In genomic region chr17:42518046-42518754, GRCh38 we compare ENCODE assay signal across 9 cellular contexts. TPM values are rescaled to one million over a fixed set of nuclear protein-coding genes. Genes with fewer than 3 reads are reported as not detected.
A peak's percentile ranks its signal among the peaks of the same experiment; 100 is the strongest.
DNase-seq lines count a peak whose midpoint lies in the region; ATAC-seq and TF ChIP-seq lines count a peak whose summit lies in the region.
"Had no signal": no experiment of that assay in that cellular context is flagged by ENCODE, and none has a peak within 500 bp of the region (broad histone marks: within the 10 kb centered on the region; RNA-seq: fewer than 3 reads in every experiment).

No MANE protein-coding gene starts in this region.

- no peaks in the 10 kb centered on the region for H3K9me3 ChIP-seq in liver (ENCODE audit: control insufficient read depth in 4 of 4, low read length in 3 of 4)
- H3K9me3 ChIP-seq in tibial artery = no peaks in the 10 kb centered on the region

- peaks cover 18% of the 10 kb centered on the region for H3K36me3 Mint-ChIP-seq in MCF 10A (ENCODE audit: insufficient read depth, unreplicated experiment)
- H3K36me3 Mint-ChIP-seq in T-helper 2 cell treated with Interferon-gamma antibody and Interleukin-4, amounts not matched to agents 5 μg/mL and 100 μg/mL, for 36 hours (ENCODE audit: low read depth) = no peaks in the 10 kb centered on the region

- TF ChIP-seq CTCF in MCF 10A (IDR thresholded peaks at IDR 0.05; ENCODE audit: unreplicated experiment) = no peak
- TF ChIP-seq CTCF in liver (IDR thresholded peaks at IDR 0.05; ENCODE audit: low read depth, low read length, missing input control) = no peak
- no peak for TF ChIP-seq CTCF in tibial artery (IDR thresholded peaks at IDR 0.05)

- TF ChIP-seq RAD21 in liver (IDR thresholded peaks at IDR 0.05) = no peak

- H3K27ac ChIP-seq in liver (ENCODE audit: low read depth in 1 of 2, low read length in 2 of 2) (peak overlapping the region; percentile 79 to 90), tibial artery (peak overlapping the region; percentile 92)

- POLR2A ChIA-PET in MCF 10A (lab: Yijun Ruan, JAX) = interaction anchor here (0.7 to 4.1 kb wide), 20 partner anchors 9 to 388 kb away, joined by 3 to 48 read pairs (median 6); partner anchors contain the start of genes ATP6V0A1, BECN1, CAVIN1 and NAGLU

- 61% methylated on average over 9 of the region's 9 CpGs for WGBS in liver

- H3K36me3 ChIP-seq in liver (ENCODE audit: control insufficient read depth in 4 of 4, insufficient read depth in 3 of 4, low read depth in 1 of 4, low read length in 3 of 4) (peaks cover 0 to 12% (median 7%) of the 10 kb centered on the region in 4 donors), tibial artery (peaks cover 0 to 34% (median 16%) of the 10 kb centered on the region in 3 donors)

- H3K4me1 Mint-ChIP-seq in MCF 10A (ENCODE audit: insufficient read depth, unreplicated experiment) = peaks cover 46% of the 10 kb centered on the region
- peaks cover 3% of the 10 kb centered on the region for H3K4me1 Mint-ChIP-seq in T-helper 2 cell treated with Interferon-gamma antibody and Interleukin-4, amounts not matched to agents 5 μg/mL and 100 μg/mL, for 36 hours (ENCODE audit: low read depth)

- ATAC-seq in HG03460 (IDR thresholded peaks at IDR 0.05; ENCODE audit: unreplicated experiment) (no peak), GM21515 (IDR thresholded peaks at IDR 0.05; ENCODE audit: unreplicated experiment) (no peak)

- CTCF ChIA-PET in MCF 10A (lab: Yijun Ruan, JAX) = interaction anchor here (0.6 to 3.1 kb wide), 33 partner anchors 10 to 605 kb away, joined by 3 to 24 read pairs (median 4); no protein-coding TSS in a partner anchor

- peak overlapping the region; percentile 63 for H3K4me3 Mint-ChIP-seq in MCF 10A (ENCODE audit: unreplicated experiment)
- H3K4me3 Mint-ChIP-seq in T-helper 2 cell treated with Interferon-gamma antibody and Interleukin-4, amounts not matched to agents 5 μg/mL and 100 μg/mL, for 36 hours = no peak overlapping the region
- H3K4me3 Mint-ChIP-seq: activated B cell treated with CpG ODN at 0.5 μM for 24 hours had no signal

- H3K9ac ChIP-seq in liver (ENCODE audit: low read depth in 1 of 2, low read length in 2 of 2) = peak overlapping the region in 1 of 2 donors; percentile 36

- no peaks in the 10 kb centered on the region for H3K27me3 Mint-ChIP-seq in MCF 10A (ENCODE audit: insufficient read depth, unreplicated experiment)
- H3K27me3 Mint-ChIP-seq in T-helper 2 cell treated with Interferon-gamma antibody and Interleukin-4, amounts not matched to agents 5 μg/mL and 100 μg/mL, for 36 hours (ENCODE audit: low read depth) = peaks cover 8% of the 10 kb centered on the region
- H3K27me3 Mint-ChIP-seq: activated B cell treated with CpG ODN at 0.5 μM for 24 hours had no signal

- H3K27me3 ChIP-seq in liver (ENCODE audit: control insufficient read depth in 4 of 4, insufficient read depth in 4 of 4, low read length in 3 of 4) = no peaks in the 10 kb centered on the region
- H3K27me3 ChIP-seq in tibial artery = no peaks in the 10 kb centered on the region

- TSS peak; percentile 72 for BruUV-seq in MCF 10A (replicated peaks; lab: Mats Ljungman, UMichigan)

- H3K4me1 ChIP-seq in liver (ENCODE audit: control insufficient read depth in 4 of 4, insufficient read depth in 4 of 4, low read length in 3 of 4) = peaks cover 4 to 41% (median 25%) of the 10 kb centered on the region in 4 donors
- H3K4me1 ChIP-seq in tibial artery = peaks cover 18 to 90% (median 77%) of the 10 kb centered on the region in 4 donors

- intact Hi-C loops in MCF 10A (cut with micrococcal nuclease) (loop anchor here (1.0 kb wide), 1 partner anchor 111 kb away; no protein-coding TSS in a partner anchor), tibial artery (cut with DNase I; ENCODE audit: low total_unique reads) (loop anchor here (5.0 kb wide), 2 partner anchors 111 to 196 kb away; no protein-coding TSS in a partner anchor)

- H3K4me3 ChIP-seq in liver (ENCODE audit: low read depth in 1 of 3, low read length in 3 of 3) (no peak overlapping the region), tibial artery (no peak overlapping the region)

- H3K9me3 Mint-ChIP-seq in MCF 10A (ENCODE audit: unreplicated experiment) = no peaks in the 10 kb centered on the region
- H3K9me3 Mint-ChIP-seq in T-helper 2 cell treated with Interferon-gamma antibody and Interleukin-4, amounts not matched to agents 5 μg/mL and 100 μg/mL, for 36 hours = no peaks in the 10 kb centered on the region
- H3K9me3 Mint-ChIP-seq: activated B cell treated with CpG ODN at 0.5 μM for 24 hours had no signal

- DNase-seq in SKM-1 treated with dmso at 0.1 percent for 144 hours (lab: John Stamatoyannopoulos, UW; ENCODE audit: unreplicated experiment) = peak; percentile 33
- DNase-seq in SKM-1 (lab: John Stamatoyannopoulos, UW; ENCODE audit: unreplicated experiment) = no peak
- DNase-seq in MCF 10A (ENCODE audit: unreplicated experiment) = peak; percentile 95
- DNase-seq in tibial artery = peak; percentile 94 to 95
- no peak for DNase-seq in T-helper 2 cell treated with Interferon-gamma antibody and Interleukin-4, amounts not matched to agents 5 μg/mL and 100 μg/mL, for 36 hours (ENCODE audit: low spot score)

- peak overlapping the region; percentile 98 for H3K27ac Mint-ChIP-seq in MCF 10A (ENCODE audit: low read depth, unreplicated experiment)
- H3K27ac Mint-ChIP-seq in T-helper 2 cell treated with Interferon-gamma antibody and Interleukin-4, amounts not matched to agents 5 μg/mL and 100 μg/mL, for 36 hours = no peak overlapping the region
- H3K27ac Mint-ChIP-seq: activated B cell treated with CpG ODN at 0.5 μM for 24 hours had no signal

TF ChIP-seq in liver, 16 proteins besides CTCF, POLR2A, EP300 and RAD21 (continues in another document):
- TF ChIP-seq REST (IDR thresholded peaks at IDR 0.05) = no peak
- TF ChIP-seq MAX (IDR thresholded peaks at IDR 0.05) = no peak
- TF ChIP-seq FOXA2 (IDR thresholded peaks at IDR 0.05) = no peak
- no peak for TF ChIP-seq ATF3 (IDR thresholded peaks at IDR 0.05)
- no peak for TF ChIP-seq HNF4G (IDR thresholded peaks at IDR 0.05)
- peak; percentile 7 for TF ChIP-seq NR2F2 (IDR thresholded peaks at IDR 0.05)
- no peak for TF ChIP-seq HNF4A (conservative IDR thresholded peaks at IDR 0.05)
- TF ChIP-seq EGR1 (IDR thresholded peaks at IDR 0.05; ENCODE audit: low read depth in 2 of 2) = no peak
- TF ChIP-seq GABPA (IDR thresholded peaks at IDR 0.05 in 1 of 2, conservative IDR thresholded peaks at IDR 0.05 in 1 of 2) = no peak
- TF ChIP-seq JUND (IDR thresholded peaks at IDR 0.05) = peak in 1 of 2 donors; percentile 61
- TF ChIP-seq FOXA1 (IDR thresholded peaks at IDR 0.05) = no peak
- no peak for TF ChIP-seq TAF1 (conservative IDR thresholded peaks at IDR 0.05)
- no peak for TF ChIP-seq YY1 (IDR thresholded peaks at IDR 0.05)
- TF ChIP-seq RXRA (IDR thresholded peaks at IDR 0.05) = no peak

RNA-seq across cellular contexts. Expression of gene NAGLU, which starts 17.8 kb away (rescaled TPM):
- total RNA-seq in MCF 10A (2022) (21.0 and 29.5 TPM in 2 replicates), liver (10 to 100 TPM; 20.5 to 37.4 TPM)
- 10 to 100 TPM; 15.5 to 41.2 TPM for polyA plus RNA-seq in liver

RNA-seq across cellular contexts. Expression of gene HSD17B1, which starts 34.5 kb away (rescaled TPM):
- total RNA-seq in MCF 10A (2022) = 13.0 and 18.1 TPM in 2 replicates
- 1 to 10 TPM in 1 of 2 donors, under 1 TPM in 1; 0.67 to 1.0 TPM for total RNA-seq in liver
- 1 to 10 TPM; 1.0 to 1.8 TPM for polyA plus RNA-seq in liver

RNA-seq across cellular contexts. Expression of gene COASY, which starts 43.7 kb away (rescaled TPM):
- total RNA-seq in MCF 10A (2022) = 82.6 and 89.2 TPM in 2 replicates
- total RNA-seq in liver = 10 to 100 TPM; 18.2 to 33.4 TPM
- polyA plus RNA-seq in liver = 10 to 100 TPM; 70.0 to 78.1 TPM

RNA-seq across cellular contexts. Expression of gene MLX, which starts 48.7 kb away (rescaled TPM):
- total RNA-seq in MCF 10A (2022) (37.3 and 39.6 TPM in 2 replicates), liver (10 to 100 TPM; 19.4 to 40.0 TPM)
- 10 to 100 TPM; 29.2 to 35.1 TPM for polyA plus RNA-seq in liver

RNA-seq across cellular contexts. Expression of gene PSMC3IP, which starts 59.3 kb away (rescaled TPM):
- total RNA-seq in MCF 10A (2022) (10.3 and 12.0 TPM in 2 replicates), liver (1 to 10 TPM; 1.3 to 3.0 TPM)
- polyA plus RNA-seq in liver = under 1 TPM; 0.58 to 0.88 TPM

Comparison
In these comparisons a context has a peak if more than half of its experiments do, and no peak if none do; other contexts are left out.
1. DNase-seq: peak in SKM-1 treated with dmso at 0.1 percent for 144 hours (single experiment), MCF 10A (single experiment) and tibial artery (2 of 2); none in SKM-1 (single experiment) and T-helper 2 cell treated with Interferon-gamma antibody and Interleukin-4, amounts not matched to agents 5 μg/mL and 100 μg/mL, for 36 hours (single experiment).